ENCODE assay signal across 21 cellular contexts in genomic region chr15:58665676-58666075, GRCh38.
"Had no signal": no experiment of that assay in that cellular context is flagged by ENCODE, and none has a peak within 500 bp of the region (broad histone marks: within the 10 kb centered on the region; RNA-seq: fewer than 3 reads in every experiment).

No MANE protein-coding gene starts in this region.

- DNase-seq: activated CD4-positive, alpha-beta T cell treated with anti-CD3 and anti-CD28 coated beads for 4 hours; activated CD8-positive, alpha-beta memory T cell treated with anti-CD3 and anti-CD28 coated beads, Interleukin-2, amount 50 U/mL, for 48 hours; activated naive CD4-positive, alpha-beta T cell treated with anti-CD3 and anti-CD28 coated beads for 36 hours; activated naive CD8-positive, alpha-beta T cell treated with anti-CD3 and anti-CD28 coated beads, Interleukin-2, amount 50 U/mL, for 24 hours; foreskin melanocyte; head of caudate nucleus; kidney glomerular epithelial cell; lower lobe of right lung; SK-N-SH; stimulated activated CD4-positive, alpha-beta T cell treated with anti-CD3 and anti-CD28 coated beads, Interleukin-15, amount 100 ng/mL, for 24 hours; stimulated activated CD4-positive, alpha-beta T cell treated with anti-CD3 and anti-CD28 coated beads, Interleukin-4, amount 100 ng/mL, for 1 hour; stimulated activated naive B cell treated with anti-CD40 and anti-IgM and Interleukin-4, amounts not matched to agents 10 μg/mL and 1 μg/mL and 100 μg/mL, for 72 hours; T-helper 1 cell; T1000; upper lobe of left lung had no signal

- H3K4me2 ChIP-seq: SK-N-SH had no signal

- H3K9me3 Mint-ChIP-seq: stimulated activated naive B cell treated with anti-CD40 and anti-IgM and Interleukin-4, amounts not matched to agents 10 μg/mL and 1 μg/mL and 100 μg/mL, for 72 hours had no signal

- H3K9ac ChIP-seq: SK-N-SH had no signal

- H3K27ac Mint-ChIP-seq: activated naive CD4-positive, alpha-beta T cell treated with anti-CD3 and anti-CD28 coated beads for 36 hours; activated naive CD8-positive, alpha-beta T cell treated with anti-CD3 and anti-CD28 coated beads, Interleukin-2, amount 50 U/mL, for 24 hours; activated T-helper 2 cell treated with anti-CD3 and anti-CD28 coated beads, Interferon-gamma antibody, Interleukin-2, Interleukin-4, amounts not matched to agents 10 μg/mL and 5 μg/mL and 100 μg/mL, durations not matched to agents 14 hours and 24 hours and 36 hours; progenitor cell of endocrine pancreas; stimulated activated naive B cell treated with anti-CD40 and anti-IgM and Interleukin-4, amounts not matched to agents 10 μg/mL and 1 μg/mL and 100 μg/mL, for 72 hours had no signal

- H3K4me3 ChIP-seq: cardiac muscle cell, lower lobe of right lung, right atrium auricular region, skin epidermis, upper lobe of left lung had no signal

- H3K4me1 ChIP-seq: lower lobe of right lung had no signal

- H3K4me3 Mint-ChIP-seq: activated naive CD4-positive, alpha-beta T cell treated with anti-CD3 and anti-CD28 coated beads for 36 hours; activated naive CD8-positive, alpha-beta T cell treated with anti-CD3 and anti-CD28 coated beads, Interleukin-2, amount 50 U/mL, for 24 hours; stimulated activated naive B cell treated with anti-CD40 and anti-IgM and Interleukin-4, amounts not matched to agents 10 μg/mL and 1 μg/mL and 100 μg/mL, for 72 hours had no signal

- FAIRE-seq: colon had no signal

- ATAC-seq: activated naive CD8-positive, alpha-beta T cell treated with anti-CD3 and anti-CD28 coated beads, Interleukin-2, amount 50 U/mL, for 24 hours; lower lobe of right lung; stimulated activated naive B cell treated with anti-CD40 and anti-IgM and Interleukin-4, amounts not matched to agents 10 μg/mL and 1 μg/mL and 100 μg/mL, for 72 hours had no signal

- H3K27me3 Mint-ChIP-seq: activated naive CD8-positive, alpha-beta T cell treated with anti-CD3 and anti-CD28 coated beads, Interleukin-2, amount 50 U/mL, for 24 hours; progenitor cell of endocrine pancreas; stimulated activated naive B cell treated with anti-CD40 and anti-IgM and Interleukin-4, amounts not matched to agents 10 μg/mL and 1 μg/mL and 100 μg/mL, for 72 hours had no signal

- H3K27ac ChIP-seq: cardiac muscle cell, lower lobe of right lung, right atrium auricular region, skin epidermis, upper lobe of left lung had no signal

- H3K9me3 ChIP-seq: lower lobe of right lung, right atrium auricular region, SK-N-SH, upper lobe of left lung had no signal

- H3K27me3 ChIP-seq: cardiac muscle cell, right atrium auricular region, upper lobe of left lung had no signal
